ENCODE assay signal across 1 cellular context in genomic region chr11:133903875-133904817, GRCh38.
TF ChIP-seq lines count a peak whose summit lies in the region.

No MANE protein-coding gene starts in this region.

TF ChIP-seq in HepG2, 621 proteins besides CTCF, POLR2A, EP300 and RAD21:
- no peak for TF ChIP-seq ZNF234 (CRISPR knock-in tag; conservative IDR thresholded peaks at IDR 0.05)
- TF ChIP-seq, protein P1, sequence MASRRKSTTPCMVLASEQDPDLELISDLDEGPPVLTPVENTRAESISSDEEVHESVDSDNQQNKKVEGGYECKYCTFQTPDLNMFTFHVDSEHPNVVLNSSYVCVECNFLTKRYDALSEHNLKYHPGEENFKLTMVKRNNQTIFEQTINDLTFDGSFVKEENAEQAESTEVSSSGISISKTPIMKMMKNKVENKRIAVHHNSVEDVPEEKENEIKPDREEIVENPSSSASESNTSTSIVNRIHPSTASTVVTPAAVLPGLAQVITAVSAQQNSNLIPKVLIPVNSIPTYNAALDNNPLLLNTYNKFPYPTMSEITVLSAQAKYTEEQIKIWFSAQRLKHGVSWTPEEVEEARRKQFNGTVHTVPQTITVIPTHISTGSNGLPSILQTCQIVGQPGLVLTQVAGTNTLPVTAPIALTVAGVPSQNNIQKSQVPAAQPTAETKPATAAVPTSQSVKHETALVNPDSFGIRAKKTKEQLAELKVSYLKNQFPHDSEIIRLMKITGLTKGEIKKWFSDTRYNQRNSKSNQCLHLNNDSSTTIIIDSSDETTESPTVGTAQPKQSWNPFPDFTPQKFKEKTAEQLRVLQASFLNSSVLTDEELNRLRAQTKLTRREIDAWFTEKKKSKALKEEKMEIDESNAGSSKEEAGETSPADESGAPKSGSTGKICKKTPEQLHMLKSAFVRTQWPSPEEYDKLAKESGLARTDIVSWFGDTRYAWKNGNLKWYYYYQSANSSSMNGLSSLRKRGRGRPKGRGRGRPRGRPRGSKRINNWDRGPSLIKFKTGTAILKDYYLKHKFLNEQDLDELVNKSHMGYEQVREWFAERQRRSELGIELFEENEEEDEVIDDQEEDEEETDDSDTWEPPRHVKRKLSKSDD (CRISPR knock-in tag; IDR thresholded peaks at IDR 0.05; ENCODE audit: low read depth): no peak
- TF ChIP-seq ATF7-NPFF (CRISPR knock-in tag; IDR thresholded peaks at IDR 0.05; ENCODE audit: low read depth): no peak
- TF ChIP-seq ARNT (IDR thresholded peaks at IDR 0.05): no peak
- TF ChIP-seq HMG20B (CRISPR knock-in tag; conservative IDR thresholded peaks at IDR 0.05): no peak
- no peak for TF ChIP-seq ZBTB4 (CRISPR knock-in tag; IDR thresholded peaks at IDR 0.05; ENCODE audit: borderline replicate concordance)
- no peak for TF ChIP-seq ZNF788 (CRISPR knock-in tag; IDR thresholded peaks at IDR 0.05; ENCODE audit: borderline replicate concordance)
- no peak for TF ChIP-seq ATAD3A (CRISPR knock-in tag; IDR thresholded peaks at IDR 0.05)
- no peak for TF ChIP-seq ETS1 (CRISPR knock-in tag; IDR thresholded peaks at IDR 0.05)
- TF ChIP-seq, protein P2, sequence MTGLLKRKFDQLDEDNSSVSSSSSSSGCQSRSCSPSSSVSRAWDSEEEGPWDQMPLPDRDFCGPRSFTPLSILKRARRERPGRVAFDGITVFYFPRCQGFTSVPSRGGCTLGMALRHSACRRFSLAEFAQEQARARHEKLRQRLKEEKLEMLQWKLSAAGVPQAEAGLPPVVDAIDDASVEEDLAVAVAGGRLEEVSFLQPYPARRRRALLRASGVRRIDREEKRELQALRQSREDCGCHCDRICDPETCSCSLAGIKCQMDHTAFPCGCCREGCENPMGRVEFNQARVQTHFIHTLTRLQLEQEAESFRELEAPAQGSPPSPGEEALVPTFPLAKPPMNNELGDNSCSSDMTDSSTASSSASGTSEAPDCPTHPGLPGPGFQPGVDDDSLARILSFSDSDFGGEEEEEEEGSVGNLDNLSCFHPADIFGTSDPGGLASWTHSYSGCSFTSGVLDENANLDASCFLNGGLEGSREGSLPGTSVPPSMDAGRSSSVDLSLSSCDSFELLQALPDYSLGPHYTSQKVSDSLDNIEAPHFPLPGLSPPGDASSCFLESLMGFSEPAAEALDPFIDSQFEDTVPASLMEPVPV (CRISPR knock-in tag; IDR thresholded peaks at IDR 0.05): no peak
- no peak for TF ChIP-seq CERS6 (CRISPR knock-in tag; IDR thresholded peaks at IDR 0.05)
